13 cellular contexts compared by ENCODE assay signal in the genomic region with DNA sequence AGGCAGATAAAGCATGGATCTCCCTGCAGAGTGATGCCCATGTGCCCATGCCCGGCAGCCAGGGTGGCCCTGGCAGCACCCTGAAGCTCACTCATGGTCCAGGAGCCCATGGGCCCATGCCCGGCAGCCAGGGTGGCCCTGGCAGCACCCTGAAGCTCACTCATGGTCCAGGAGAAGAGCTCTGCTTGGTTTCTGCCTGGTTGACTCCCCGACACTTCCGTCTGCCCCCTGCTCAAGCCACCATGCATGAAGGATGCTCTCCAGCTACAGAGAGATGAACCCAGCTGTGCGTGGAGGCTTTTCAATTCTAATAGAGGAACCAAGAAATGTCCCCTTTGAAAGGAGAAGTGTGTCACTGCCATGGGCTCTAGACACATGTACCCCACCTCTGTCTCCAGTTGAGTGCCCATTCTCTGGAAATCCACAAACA. TPM values are rescaled to one million over a fixed set of nuclear protein-coding genes. Genes with fewer than 3 reads are reported as not detected.
DNase-seq lines count a peak whose midpoint lies in the region; ATAC-seq and TF ChIP-seq lines count a peak whose summit lies in the region.
"Had no signal": no experiment of that assay in that cellular context is flagged by ENCODE, and none has a peak within 500 bp of the region (broad histone marks: within the 10 kb centered on the region; RNA-seq: fewer than 3 reads in every experiment).

No MANE protein-coding gene starts in this region.

- in situ Hi-C loops in ACHN (cut with HindIII; ENCODE audit: low pct_ligation_motif_present, low pct_unique_long_range_greater_than_20kb, low sequenced_read_pairs) = no loop called here

- ATAC-seq in GM18907 (IDR thresholded peaks at IDR 0.05; ENCODE audit: unreplicated experiment) (peak; percentile 62), GM21619 (IDR thresholded peaks at IDR 0.05; ENCODE audit: unreplicated experiment) (peak; percentile 61), HG03342 (IDR thresholded peaks at IDR 0.05; ENCODE audit: unreplicated experiment) (peak; percentile 81), naive B cell (ENCODE audit: low read depth in 2 of 2) (peak; percentile 97 to 98)
- no peak for ATAC-seq in activated CD8-positive, alpha-beta memory T cell treated with anti-CD3 and anti-CD28 coated beads, Interleukin-2, amount 10 ng/mL, durations not matched to agents 7 days and 5 days

- peaks cover 0 to 1% (median 0%) of the 10 kb centered on the region in 7 donors for H3K9me3 Mint-ChIP-seq in naive B cell
- H3K9me3 Mint-ChIP-seq in glutamatergic neuron (ENCODE audit: unreplicated experiment) = peaks cover 7% of the 10 kb centered on the region
- H3K9me3 Mint-ChIP-seq in activated CD8-positive, alpha-beta memory T cell treated with anti-CD3 and anti-CD28 coated beads, Interleukin-2, amount 10 ng/mL, durations not matched to agents 7 days and 5 days (ENCODE audit: low read depth) = no peaks in the 10 kb centered on the region
- H3K9me3 Mint-ChIP-seq: T-helper 1 cell treated with Interleukin-12 subunit alpha and Interleukin-12 subunit beta and Interleukin-4 antibody, amounts not matched to agents 30 μg/mL and 1 μg/mL, for 36 hours had no signal

- TF ChIP-seq CTCF in glutamatergic neuron (IDR thresholded peaks at IDR 0.05; ENCODE audit: partially characterized antibody, unreplicated experiment) = no peak

- H3K4me1 Mint-ChIP-seq in naive B cell (peaks cover 50 to 68% (median 56%) of the 10 kb centered on the region in 3 donors), glutamatergic neuron (ENCODE audit: low read depth, unreplicated experiment) (peaks cover 10% of the 10 kb centered on the region)
- H3K4me1 Mint-ChIP-seq in activated CD8-positive, alpha-beta memory T cell treated with anti-CD3 and anti-CD28 coated beads, Interleukin-2, amount 10 ng/mL, durations not matched to agents 7 days and 5 days = peaks cover 10% of the 10 kb centered on the region

- H3K27ac Mint-ChIP-seq in naive B cell (peak overlapping the region; percentile 56 to 93 (median 68)), glutamatergic neuron (ENCODE audit: unreplicated experiment) (no peak overlapping the region)
- no peak overlapping the region for H3K27ac Mint-ChIP-seq in activated CD8-positive, alpha-beta memory T cell treated with anti-CD3 and anti-CD28 coated beads, Interleukin-2, amount 10 ng/mL, durations not matched to agents 7 days and 5 days
- H3K27ac Mint-ChIP-seq: T-helper 1 cell treated with Interleukin-12 subunit alpha and Interleukin-12 subunit beta and Interleukin-4 antibody, amounts not matched to agents 30 μg/mL and 1 μg/mL, for 36 hours had no signal

- H3K36me3 Mint-ChIP-seq in naive B cell (no peaks in the 10 kb centered on the region), glutamatergic neuron (ENCODE audit: unreplicated experiment) (peaks cover 7% of the 10 kb centered on the region)
- no peaks in the 10 kb centered on the region for H3K36me3 Mint-ChIP-seq in activated CD8-positive, alpha-beta memory T cell treated with anti-CD3 and anti-CD28 coated beads, Interleukin-2, amount 10 ng/mL, durations not matched to agents 7 days and 5 days

- H3K27me3 Mint-ChIP-seq in naive B cell (peaks cover 7 to 19% (median 8%) of the 10 kb centered on the region in 3 donors), glutamatergic neuron (ENCODE audit: unreplicated experiment) (peaks cover 5% of the 10 kb centered on the region)
- H3K27me3 Mint-ChIP-seq in activated CD8-positive, alpha-beta memory T cell treated with anti-CD3 and anti-CD28 coated beads, Interleukin-2, amount 10 ng/mL, durations not matched to agents 7 days and 5 days = peaks cover 3% of the 10 kb centered on the region

- DNase-seq in naive B cell (peak; percentile 86), glutamatergic neuron (no peak), activated gamma-delta T cell treated with Interleukin-2 at 50 U/mL for 16 hours (no peak), ACHN (no peak)
- no peak for DNase-seq in activated CD8-positive, alpha-beta memory T cell treated with anti-CD3 and anti-CD28 coated beads, Interleukin-2, amount 10 ng/mL, durations not matched to agents 7 days and 5 days
- DNase-seq: nucleus accumbens had no signal

- CTCF ChIA-PET in activated CD8-positive, alpha-beta memory T cell treated with anti-CD3 and anti-CD28 coated beads, Interleukin-2, amount 10 ng/mL, durations not matched to agents 7 days and 5 days (lab: Charles Lee) = interaction anchor here (1.6 to 15.5 kb wide), 2 partner anchors 106 to 111 kb away, joined by 7 to 283 read pairs; no protein-coding TSS in a partner anchor

- H3K4me3 Mint-ChIP-seq in naive B cell = peak overlapping the region in 6 of 8 donors; percentile 24 to 88 (median 56)
- H3K4me3 Mint-ChIP-seq in glutamatergic neuron (ENCODE audit: unreplicated experiment) = no peak overlapping the region
- H3K4me3 Mint-ChIP-seq in activated CD8-positive, alpha-beta memory T cell treated with anti-CD3 and anti-CD28 coated beads, Interleukin-2, amount 10 ng/mL, durations not matched to agents 7 days and 5 days = no peak overlapping the region
- H3K4me3 Mint-ChIP-seq: T-helper 1 cell treated with Interleukin-12 subunit alpha and Interleukin-12 subunit beta and Interleukin-4 antibody, amounts not matched to agents 30 μg/mL and 1 μg/mL, for 36 hours had no signal

RNA-seq across cellular contexts. Expression of a gene that starts 8.7 kb away (rescaled TPM):
- not detected for polyA plus RNA-seq in naive B cell (ENCODE audit: low read depth in 6 of 6)
- not detected for total RNA-seq in glutamatergic neuron (ENCODE audit: unreplicated experiment)
- under 1 TPM in 1 of 2 experiments, not detected in 1; 0.59 TPM for total RNA-seq in activated CD8-positive, alpha-beta memory T cell treated with anti-CD3 and anti-CD28 coated beads, Interleukin-2, amount 10 ng/mL, durations not matched to agents 7 days and 5 days
- total RNA-seq: fibroblast of lung, LHCN-M2 had no signal
- polyA plus RNA-seq: fibroblast of lung, keratinocyte had no signal

RNA-seq across cellular contexts. Expression of a gene that starts 33.9 kb away (rescaled TPM):
- polyA plus RNA-seq in naive B cell (ENCODE audit: low read depth in 6 of 6) = 10 to 100 TPM; 33.4 to 67.2 (median 40.9) TPM
- total RNA-seq in glutamatergic neuron (ENCODE audit: unreplicated experiment) = 129 TPM
- total RNA-seq in activated CD8-positive, alpha-beta memory T cell treated with anti-CD3 and anti-CD28 coated beads, Interleukin-2, amount 10 ng/mL, durations not matched to agents 7 days and 5 days = 10 to 100 TPM; 46.5 to 62.5 TPM

RNA-seq across cellular contexts. Expression of a gene that starts 34.0 kb away (rescaled TPM):
- 10 to 100 TPM; 17.6 to 42.2 (median 23.3) TPM for polyA plus RNA-seq in naive B cell (ENCODE audit: low read depth in 6 of 6)
- total RNA-seq in glutamatergic neuron (ENCODE audit: unreplicated experiment) = 45.1 TPM
- 10 to 100 TPM; 36.8 to 43.1 TPM for total RNA-seq in activated CD8-positive, alpha-beta memory T cell treated with anti-CD3 and anti-CD28 coated beads, Interleukin-2, amount 10 ng/mL, durations not matched to agents 7 days and 5 days

RNA-seq across cellular contexts. Expression of a gene that starts 41.0 kb away (rescaled TPM):
- polyA plus RNA-seq in naive B cell (ENCODE audit: low read depth in 6 of 6) = not detected
- total RNA-seq in glutamatergic neuron (ENCODE audit: unreplicated experiment) = not detected
- not detected for total RNA-seq in activated CD8-positive, alpha-beta memory T cell treated with anti-CD3 and anti-CD28 coated beads, Interleukin-2, amount 10 ng/mL, durations not matched to agents 7 days and 5 days
- total RNA-seq: fibroblast of lung, LHCN-M2 had no signal
- polyA plus RNA-seq: fibroblast of lung had no signal

RNA-seq across cellular contexts. Expression of a gene that starts 49.2 kb away (rescaled TPM):
- polyA plus RNA-seq in naive B cell (ENCODE audit: low read depth in 6 of 6) = 10 to 100 TPM; 33.6 to 59.9 (median 39.7) TPM
- 48.1 TPM for total RNA-seq in glutamatergic neuron (ENCODE audit: unreplicated experiment)
- total RNA-seq in activated CD8-positive, alpha-beta memory T cell treated with anti-CD3 and anti-CD28 coated beads, Interleukin-2, amount 10 ng/mL, durations not matched to agents 7 days and 5 days = 10 to 100 TPM; 48.6 to 61.7 TPM

Comparison
In these comparisons a context has a peak if more than half of its experiments do, and no peak if none do; other contexts are left out.
1. H3K27ac Mint-ChIP-seq: peak in naive B cell (6 of 6); none in glutamatergic neuron (single experiment) and activated CD8-positive, alpha-beta memory T cell treated with anti-CD3 and anti-CD28 coated beads, Interleukin-2, amount 10 ng/mL, durations not matched to agents 7 days and 5 days (single experiment).
2. H3K4me3 Mint-ChIP-seq: peak in naive B cell (6 of 8); none in glutamatergic neuron (single experiment) and activated CD8-positive, alpha-beta memory T cell treated with anti-CD3 and anti-CD28 coated beads, Interleukin-2, amount 10 ng/mL, durations not matched to agents 7 days and 5 days (single experiment).